Comparison of ENCODE assay signal across 1 cellular context in genomic region chr11:2383823-2384722, GRCh38.
TF ChIP-seq lines count a peak whose summit lies in the region.

No MANE protein-coding gene starts in this region.

TF ChIP-seq in K562, 482 proteins besides CTCF, POLR2A, EP300 and RAD21:
- TF ChIP-seq ZNF507 (tag; conservative IDR thresholded peaks at IDR 0.05) (no peak), VEZF1 (CRISPR knock-in tag; IDR thresholded peaks at IDR 0.05) (peak; percentile 35)
